14 cellular contexts compared by ENCODE assay signal in the genomic region with DNA sequence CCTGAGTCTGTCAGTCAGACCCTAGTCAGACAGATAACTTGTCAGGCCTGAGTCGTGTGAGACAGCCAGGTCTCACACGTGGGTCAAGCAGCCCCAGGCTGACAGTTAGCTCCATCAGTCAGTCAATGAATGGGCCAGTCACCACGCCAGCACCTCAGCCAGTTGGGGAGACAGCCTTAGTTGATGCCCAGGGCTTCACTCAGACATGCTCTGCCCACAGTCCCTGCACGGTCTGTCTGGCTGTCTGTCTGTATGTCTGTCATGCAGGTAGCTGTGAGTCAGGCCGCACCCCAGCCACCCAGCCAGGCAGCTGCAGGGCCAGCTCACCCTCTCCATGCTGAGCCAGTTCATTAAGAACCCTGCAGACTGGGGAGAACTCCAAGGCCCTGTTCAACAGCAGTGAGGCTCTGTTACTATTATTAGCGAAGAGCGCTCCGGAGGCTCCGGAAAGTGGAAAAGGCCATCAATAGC.
A peak's percentile ranks its signal among the peaks of the same experiment; 100 is the strongest.
DNase-seq lines count a peak whose midpoint lies in the region; ATAC-seq, FAIRE-seq and TF ChIP-seq lines count a peak whose summit lies in the region.
"Had no signal": no experiment of that assay in that cellular context is flagged by ENCODE, and none has a peak within 500 bp of the region (broad histone marks: within the 10 kb centered on the region; RNA-seq: fewer than 3 reads in every experiment).

No MANE protein-coding gene starts in this region.

- FAIRE-seq in urothelium cell line (lab: Jason Lieb, UNC) = peak; percentile 40
- FAIRE-seq: HTR-8/SVneo had no signal

- no peak for TF ChIP-seq CTCF in neural crest cell (conservative IDR thresholded peaks at IDR 0.05)

- H3K36me3 Mint-ChIP-seq in neural crest cell (ENCODE audit: low read depth) = no peaks in the 10 kb centered on the region

- H3K27ac Mint-ChIP-seq in neural crest cell (ENCODE audit: unreplicated experiment) = peak overlapping the region; percentile 27

- DNase-seq in Right ventricle myocardium inferior (ENCODE audit: missing footprints) = no peak
- no peak for DNase-seq in cardiac septum (ENCODE audit: low spot score)
- DNase-seq in left cardiac atrium = no peak
- DNase-seq in neural crest cell (ENCODE audit: low read depth, low spot score) = no peak
- no peak for DNase-seq in urothelium cell line (ENCODE audit: low spot score)
- DNase-seq in activated effector memory CD4-positive, alpha-beta T cell treated with Interleukin-2 at 50 U/mL for 16 hours = no peak
- DNase-seq in epidermal melanocyte (ENCODE audit: insufficient read length, low spot score) = no peak
- no peak for DNase-seq in activated T-cell treated with anti-CD3 and anti-CD28 coated beads, Interleukin-2, amount 50 U/mL, for 1 hour
- DNase-seq: MV-4-11, NCI-H1417 treated with DMSO at 0.1 percent for 48 hours, NCI-H2029, NCI-H524 had no signal

- peaks cover 3% of the 10 kb centered on the region for H3K9me3 Mint-ChIP-seq in neural crest cell

- no peak overlapping the region for H3K4me3 Mint-ChIP-seq in neural crest cell

- intact Hi-C loops in Right ventricle myocardium inferior (cut with DNase I) (no loop called here), cardiac septum (cut with DNase I) (no loop called here), left cardiac atrium (cut with DNase I) (no loop called here)

- H3K4me1 Mint-ChIP-seq in neural crest cell = no peaks in the 10 kb centered on the region

- H3K27me3 Mint-ChIP-seq in neural crest cell (ENCODE audit: low read depth) = no peaks in the 10 kb centered on the region

- ATAC-seq in Right ventricle myocardium inferior (peak; percentile 78), left cardiac atrium (peak; percentile 75 to 87)
- ATAC-seq: HCT116 had no signal
